Comparison of ENCODE assay signal across 1 cellular context in the genomic region with DNA sequence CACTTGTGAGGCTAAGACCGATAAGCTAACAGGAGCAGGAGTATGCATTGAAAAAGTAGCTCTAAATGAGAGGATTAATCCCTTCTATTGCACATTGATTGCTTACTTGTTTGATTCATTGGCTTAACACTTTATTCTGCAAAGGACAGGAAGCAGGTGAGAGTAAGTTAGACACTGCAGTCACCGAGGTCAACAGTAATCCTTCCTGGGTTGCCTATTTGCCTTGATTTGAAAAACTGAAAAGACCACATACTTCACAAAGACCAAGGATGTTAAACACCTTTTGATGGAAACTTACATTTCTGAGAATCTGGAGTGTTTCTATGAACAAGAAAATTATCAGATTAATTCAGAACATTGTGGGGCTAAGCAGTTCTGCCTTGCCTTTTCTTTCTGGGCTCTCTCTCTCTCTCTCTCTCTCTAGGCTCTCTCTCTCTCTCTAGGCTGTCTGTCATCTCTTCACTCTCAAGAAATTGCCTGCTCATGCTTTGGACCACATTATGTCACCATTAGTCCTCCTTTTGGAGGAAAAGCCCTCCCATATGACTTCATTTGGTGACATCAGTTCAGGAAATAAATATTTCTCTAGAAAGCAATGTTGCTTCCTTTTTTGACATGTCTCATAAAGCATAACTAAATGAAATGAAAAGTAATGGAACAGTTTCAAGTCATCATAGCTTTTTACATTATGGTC.
TF ChIP-seq lines count a peak whose summit lies in the region.

No MANE protein-coding gene starts in this region.

TF ChIP-seq in endothelial cell of umbilical vein, 7 proteins besides CTCF, POLR2A, EP300 and RAD21 (continued from another document):
- TF ChIP-seq, protein P1, sequence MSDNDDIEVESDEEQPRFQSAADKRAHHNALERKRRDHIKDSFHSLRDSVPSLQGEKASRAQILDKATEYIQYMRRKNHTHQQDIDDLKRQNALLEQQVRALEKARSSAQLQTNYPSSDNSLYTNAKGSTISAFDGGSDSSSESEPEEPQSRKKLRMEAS (IDR thresholded peaks at IDR 0.05; ENCODE audit: insufficient read depth, insufficient read length) = no peak
- TF ChIP-seq POLR2AphosphoS5 (IDR thresholded peaks at IDR 0.05; ENCODE audit: insufficient read depth, low read depth, low read length) (peak; percentile 63), JUN (IDR thresholded peaks at IDR 0.05; ENCODE audit: borderline replicate concordance, insufficient read depth, insufficient read length, low read depth) (peak; percentile 93)
TF ChIP-seq in endothelial cell of umbilical vein: peak in this region for 4.
